In genomic region chr1:112713466-112714312, GRCh38 we compare ENCODE assay signal across 7 cellular contexts. TPM values are rescaled to one million over a fixed set of nuclear protein-coding genes. Genes with fewer than 3 reads are reported as not detected.
DNase-seq lines count a peak whose midpoint lies in the region; ATAC-seq and TF ChIP-seq lines count a peak whose summit lies in the region.

No MANE protein-coding gene starts in this region.

- intact Hi-C loops in body of pancreas (cut with DNase I): loop anchor here (10.0 kb wide), 1 partner anchor 331 kb away; no protein-coding TSS in a partner anchor

- ATAC-seq in GM19372 (IDR thresholded peaks at IDR 0.05; ENCODE audit: low read depth, unreplicated experiment): peak; percentile 19
- ATAC-seq in body of pancreas: no peak
- ATAC-seq in GM18873 (IDR thresholded peaks at IDR 0.05; ENCODE audit: low FRiP score, unreplicated experiment): no peak
- ATAC-seq in HG02973 (IDR thresholded peaks at IDR 0.05; ENCODE audit: unreplicated experiment): no peak

- H3K4me1 ChIP-seq in KMS-11 (ENCODE audit: low read depth, poor library complexity, severe bottlenecking) (no peaks in the 10 kb centered on the region), body of pancreas (peaks cover 28% of the 10 kb centered on the region), mucosa of stomach (ENCODE audit: control insufficient read depth, insufficient read depth, low read length) (peaks cover 28% of the 10 kb centered on the region)

- H3K79me2 ChIP-seq in KMS-11 (ENCODE audit: insufficient read depth, low read depth): no peaks in the 10 kb centered on the region

- H3K36me3 ChIP-seq in KMS-11 (ENCODE audit: insufficient read depth) (no peaks in the 10 kb centered on the region), body of pancreas (replicated peaks in 1 of 2; ENCODE audit: insufficient read depth in 1 of 2, low read depth in 2 of 2) (no peaks in the 10 kb centered on the region), mucosa of stomach (ENCODE audit: control insufficient read depth, insufficient read depth, low read length) (no peaks in the 10 kb centered on the region)

- peak overlapping the region; percentile 38; the same call in 1 of the 2 replicates for H2AFZ ChIP-seq in KMS-11 (ENCODE audit: low read depth)

- H4K20me1 ChIP-seq in KMS-11 (ENCODE audit: insufficient read depth): no peaks in the 10 kb centered on the region

- H3K9ac ChIP-seq in KMS-11 (no peak overlapping the region), mucosa of stomach (ENCODE audit: low read length) (peak overlapping the region; percentile 47)

- H3K4me2 ChIP-seq in KMS-11: peak overlapping the region; percentile 36; the same call in 1 of the 2 replicates

- no peaks in the 10 kb centered on the region for H3K9me3 ChIP-seq in body of pancreas
- no peaks in the 10 kb centered on the region for H3K9me3 ChIP-seq in mucosa of stomach (ENCODE audit: control insufficient read depth, low read length)

- TF ChIP-seq CTCF in KMS-11 (conservative IDR thresholded peaks at IDR 0.05; ENCODE audit: low read depth, low read length) (no peak), body of pancreas (IDR thresholded peaks at IDR 0.05) (peak in 3 of 7 experiments; percentile 17 to 41 (median 25))

- 23 to 27% methylated on average over 9 to 14 of the region's 14 CpGs for WGBS in body of pancreas, 2 donors

- H3K27me3 ChIP-seq in KMS-11 (ENCODE audit: insufficient read depth, low read depth) (peaks cover 3% of the 10 kb centered on the region), body of pancreas (no peaks in the 10 kb centered on the region), mucosa of stomach (ENCODE audit: control insufficient read depth, insufficient read depth, low read length) (peaks cover 12% of the 10 kb centered on the region)

- H3K27ac ChIP-seq in KMS-11 (no peak overlapping the region), body of pancreas (no peak overlapping the region)

- H3K4me3 ChIP-seq in KMS-11 (IDR thresholded peaks at IDR 0.05; ENCODE audit: insufficient read depth, low read depth, low read length) (no peak overlapping the region), body of pancreas (no peak overlapping the region), mucosa of stomach (ENCODE audit: low read length) (peak overlapping the region; percentile 31)

- TF ChIP-seq POLR2A in body of pancreas (IDR thresholded peaks at IDR 0.05): no peak

- peak; percentile 65 to 82 (median 74) for DNase-seq in body of pancreas
- no peak for DNase-seq in foreskin melanocyte

RNA-seq across cellular contexts. Expression of gene PPM1J, which starts 1.4 kb away (rescaled TPM):
- total RNA-seq in body of pancreas: 1 to 10 TPM in 1 of 2 donors, under 1 TPM in 1; 0.66 to 2.3 TPM

RNA-seq across cellular contexts. Expression of gene RHOC, which starts 6.8 kb away (rescaled TPM):
- total RNA-seq in body of pancreas: 100 to 1,000 TPM in 1 of 2 donors, 10 to 100 TPM in 1; 75.5 to 136 TPM

RNA-seq across cellular contexts. Expression of gene MOV10, which starts 39.2 kb away (rescaled TPM):
- 10 to 100 TPM; 26.2 to 29.3 TPM for total RNA-seq in body of pancreas
